Comparison of ENCODE assay signal across 22 cellular contexts in the genomic region with DNA sequence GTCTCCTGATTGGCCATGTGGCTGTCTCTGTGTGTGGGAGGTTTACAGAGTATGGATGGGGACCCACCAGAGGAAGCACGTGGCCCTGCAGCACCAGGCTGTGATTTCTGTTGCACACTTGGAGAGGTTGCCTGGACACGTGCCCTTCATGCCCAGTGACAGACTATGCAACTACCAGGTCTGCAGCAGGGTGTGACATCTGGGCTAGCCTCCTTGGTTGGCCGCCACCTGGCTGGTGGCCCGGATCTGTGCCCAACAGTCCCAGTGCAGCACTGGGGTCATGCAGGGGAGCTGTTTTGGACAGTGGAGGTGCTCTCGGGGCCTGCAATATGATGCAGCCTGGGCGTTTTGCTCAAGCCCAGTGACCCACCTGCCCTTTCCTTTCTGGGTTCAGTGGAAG.
A peak's percentile ranks its signal among the peaks of the same experiment; 100 is the strongest.
DNase-seq lines count a peak whose midpoint lies in the region; ATAC-seq, FAIRE-seq and TF ChIP-seq lines count a peak whose summit lies in the region.
"Had no signal": no experiment of that assay in that cellular context is flagged by ENCODE, and none has a peak within 500 bp of the region (broad histone marks: within the 10 kb centered on the region; RNA-seq: fewer than 3 reads in every experiment).

No MANE protein-coding gene starts in this region.

- POLR2A ChIA-PET in HepG2 (lab: Yijun Ruan, JAX) = no interaction called here

- H3K27ac ChIP-seq in left ventricle myocardium inferior (replicated peaks) (no peak overlapping the region), HepG2 (ENCODE audit: extremely low read length, insufficient read depth, low read length) (no peak overlapping the region), Peyer's patch (no peak overlapping the region)
- H3K27ac ChIP-seq: 22Rv1, A549, C4-2B had no signal

- WGBS in HepG2 (ENCODE audit: low lambda C conversion rate) = 30% methylated on average over 2 of the region's 6 CpGs

- H3K9ac ChIP-seq in HepG2 (ENCODE audit: insufficient read depth, low read depth, low read length) = no peak overlapping the region

- H3K4me3 ChIP-seq in left ventricle myocardium inferior (no peak overlapping the region), HepG2 (replicated peaks in 1 of 3; ENCODE audit: insufficient read depth in 1 of 3, low read depth in 2 of 3, low read length in 3 of 3) (no peak overlapping the region), Peyer's patch (no peak overlapping the region)
- H3K4me3 ChIP-seq: A549, GM12878 had no signal

- no peak for TF ChIP-seq RAD21 in HepG2 (CRISPR knock-in tag; IDR thresholded peaks at IDR 0.05)

- CTCF ChIA-PET in HepG2 (lab: Yijun Ruan, JAX; ENCODE audit: low intra/inter-chr PET ratio, low total read pairs) = no interaction called here

- TF ChIP-seq POLR2A in HepG2 (IDR thresholded peaks at IDR 0.05; ENCODE audit: insufficient read depth in 1 of 2, low read depth in 2 of 2, low read length in 2 of 2) = no peak
- no peak for TF ChIP-seq POLR2A in Peyer's patch (IDR thresholded peaks at IDR 0.05)

- BruUV-seq in HepG2 (replicated peaks; lab: Mats Ljungman, UMichigan) = no TSS peak

- no peaks in the 10 kb centered on the region for H3K27me3 ChIP-seq in left ventricle myocardium inferior (ENCODE audit: low read depth)
- no peaks in the 10 kb centered on the region for H3K27me3 ChIP-seq in HepG2 (ENCODE audit: control insufficient read depth in 1 of 2, insufficient read depth in 2 of 2, low read length in 2 of 2)
- H3K27me3 ChIP-seq in Peyer's patch = no peaks in the 10 kb centered on the region

- DNase-seq in DMS 273 (lab: John Stamatoyannopoulos, UW; ENCODE audit: unreplicated experiment) = peak; percentile 21
- DNase-seq in DMS 273 treated with DMSO at 0.1 percent for 48 hours (lab: John Stamatoyannopoulos, UW) = no peak
- peak; percentile 29 for DNase-seq in cerebellum (ENCODE audit: low spot score)
- peak; percentile 66 for DNase-seq in left ventricle myocardium inferior
- no peak for DNase-seq in HepG2 (ENCODE audit: low spot score)
- no peak for DNase-seq in NCI-H2029 treated with DMSO at 0.1 percent for 48 hours (lab: John Stamatoyannopoulos, UW)
- no peak for DNase-seq in Peyer's patch
- DNase-seq in hypothalamus (lab: John Stamatoyannopoulos, UW) = no peak
- DNase-seq: AML-193; Caco-2; CD4-positive, alpha-beta T cell; DMS79 treated with DMSO at 0.1 percent for 48 hours; GOT3; H7; HFFc6 had no signal

- no peak overlapping the region for H3K4me2 ChIP-seq in HepG2 (ENCODE audit: low read depth, low read length)
- H3K4me2 ChIP-seq: A549 had no signal

- H2AFZ ChIP-seq in HepG2 (ENCODE audit: low read length) = no peak overlapping the region

- TF ChIP-seq CTCF in left ventricle myocardium inferior (IDR thresholded peaks at IDR 0.05; ENCODE audit: borderline replicate concordance) (no peak), HepG2 (CRISPR knock-in tag; IDR thresholded peaks at IDR 0.05) (no peak), Peyer's patch (IDR thresholded peaks at IDR 0.05) (no peak)

- no peaks in the 10 kb centered on the region for H3K36me3 ChIP-seq in left ventricle myocardium inferior
- no peaks in the 10 kb centered on the region for H3K36me3 ChIP-seq in HepG2 (replicated peaks in 1 of 2; ENCODE audit: control insufficient read depth in 1 of 2, insufficient read depth in 2 of 2, low read length in 2 of 2)
- no peaks in the 10 kb centered on the region for H3K36me3 ChIP-seq in Peyer's patch

- no peaks in the 10 kb centered on the region for H3K4me1 ChIP-seq in left ventricle myocardium inferior
- no peaks in the 10 kb centered on the region for H3K4me1 ChIP-seq in HepG2 (ENCODE audit: insufficient read depth, low read length)
- H3K4me1 ChIP-seq in Peyer's patch = no peaks in the 10 kb centered on the region
- H3K4me1 ChIP-seq: A549, Caco-2 had no signal

- no peaks in the 10 kb centered on the region for H3K79me2 ChIP-seq in HepG2 (ENCODE audit: insufficient read depth, low read length)

- intact Hi-C loops in left ventricle myocardium inferior (cut with micrococcal nuclease) (no loop called here), HepG2 (cut with micrococcal nuclease; ENCODE audit: unreplicated experiment) (no loop called here)

- peaks cover 42% of the 10 kb centered on the region for H3K9me3 ChIP-seq in left ventricle myocardium inferior (replicated peaks)
- H3K9me3 ChIP-seq in HepG2 (ENCODE audit: low read length) = peaks cover 100% of the 10 kb centered on the region
- H3K9me3 ChIP-seq in Peyer's patch = peaks cover 0 to 11% (median 4%) of the 10 kb centered on the region in 4 donors
- H3K9me3 ChIP-seq: A549 had no signal

- in situ Hi-C loops in HepG2 (cut with HindIII; ENCODE audit: extremely low pct_ligation_motif_present, low pct_unique_long_range_greater_than_20kb) = no loop called here

- TF ChIP-seq EP300 in HepG2 (IDR thresholded peaks at IDR 0.05; ENCODE audit: low read depth in 2 of 2, low read length in 2 of 2) (no peak), HepG2 (CRISPR knock-in tag; IDR thresholded peaks at IDR 0.05; ENCODE audit: borderline replicate concordance) (no peak)

- no peak for FAIRE-seq in HepG2 (lab: Jason Lieb, UNC)
- FAIRE-seq: A549, D721Med, GM12878, HTR-8/SVneo had no signal

- no peak for ATAC-seq in HepG2
- ATAC-seq: A549, GM12878, HCT116 had no signal

- H4K20me1 ChIP-seq in HepG2 (ENCODE audit: insufficient read depth, low read length) = no peaks in the 10 kb centered on the region

TF ChIP-seq in HepG2, 621 proteins besides CTCF, POLR2A, EP300 and RAD21:
- TF ChIP-seq, protein P1, sequence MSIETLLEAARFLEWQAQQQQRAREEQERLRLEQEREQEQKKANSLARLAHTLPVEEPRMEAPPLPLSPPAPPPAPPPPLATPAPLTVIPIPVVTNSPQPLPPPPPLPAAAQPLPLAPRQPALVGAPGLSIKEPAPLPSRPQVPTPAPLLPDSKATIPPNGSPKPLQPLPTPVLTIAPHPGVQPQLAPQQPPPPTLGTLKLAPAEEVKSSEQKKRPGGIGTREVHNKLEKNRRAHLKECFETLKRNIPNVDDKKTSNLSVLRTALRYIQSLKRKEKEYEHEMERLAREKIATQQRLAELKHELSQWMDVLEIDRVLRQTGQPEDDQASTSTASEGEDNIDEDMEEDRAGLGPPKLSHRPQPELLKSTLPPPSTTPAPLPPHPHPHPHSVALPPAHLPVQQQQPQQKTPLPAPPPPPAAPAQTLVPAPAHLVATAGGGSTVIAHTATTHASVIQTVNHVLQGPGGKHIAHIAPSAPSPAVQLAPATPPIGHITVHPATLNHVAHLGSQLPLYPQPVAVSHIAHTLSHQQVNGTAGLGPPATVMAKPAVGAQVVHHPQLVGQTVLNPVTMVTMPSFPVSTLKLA (IDR thresholded peaks at IDR 0.05) = peak; percentile 69
- no peak for TF ChIP-seq LRRFIP1 (CRISPR knock-in tag; conservative IDR thresholded peaks at IDR 0.05)
- TF ChIP-seq KLF6 (CRISPR knock-in tag; IDR thresholded peaks at IDR 0.05) = no peak

Comparison
In these comparisons a context has a peak if more than half of its experiments do, and no peak if none do; other contexts are left out.
1. DNase-seq: peak in DMS 273 (single experiment), cerebellum (single experiment) and left ventricle myocardium inferior (single experiment); none in DMS 273 treated with DMSO at 0.1 percent for 48 hours (single experiment), HepG2 (single experiment), NCI-H2029 treated with DMSO at 0.1 percent for 48 hours (single experiment), Peyer's patch (0 of 3) and hypothalamus (0 of 51).